ENCODE assay signal across 1 cellular context in genomic region chr5:74865293-74865798, GRCh38.
TF ChIP-seq lines count a peak whose summit lies in the region.

No MANE protein-coding gene starts in this region.

TF ChIP-seq in neural cell, 6 proteins besides CTCF, POLR2A, EP300 and RAD21 (continued from another document):
- TF ChIP-seq REST (IDR thresholded peaks at IDR 0.05; ENCODE audit: borderline replicate concordance) (peak; percentile 63), POLR2AphosphoS5 (IDR thresholded peaks at IDR 0.05) (no peak), EZH2 (IDR thresholded peaks at IDR 0.05; ENCODE audit: borderline replicate concordance, insufficient read depth, low read length, poor library complexity, severe bottlenecking) (no peak)
